8 cellular contexts compared by ENCODE assay signal in genomic region chr19:12695997-12696365, GRCh38. TPM values are rescaled to one million over a fixed set of nuclear protein-coding genes. Genes with fewer than 3 reads are reported as not detected.
DNase-seq lines count a peak whose midpoint lies in the region; ATAC-seq and TF ChIP-seq lines count a peak whose summit lies in the region.

No MANE protein-coding gene starts in this region.

- H3K27me3 ChIP-seq in A673 (replicated peaks; ENCODE audit: insufficient read depth, low read depth, low read length, poor library complexity) (no peaks in the 10 kb centered on the region), Loucy (ENCODE audit: insufficient read depth, low read length, poor library complexity, severe bottlenecking) (no peaks in the 10 kb centered on the region), colonic mucosa (no peaks in the 10 kb centered on the region), muscle layer of duodenum (ENCODE audit: low read depth, low read length) (no peaks in the 10 kb centered on the region)

- POLR2A ChIA-PET in A673 (lab: Charles Lee; ENCODE audit: low non-redundant PET), result interaction anchor here (0.6 kb wide), 1 partner anchor 1664 kb away, joined by 8 read pairs; no protein-coding TSS in a partner anchor

- H3K36me3 ChIP-seq in A673 (ENCODE audit: insufficient read depth, low read length, poor library complexity, severe bottlenecking) (peaks cover 17% of the 10 kb centered on the region), Loucy (ENCODE audit: insufficient read depth, low read length) (peaks cover 4% of the 10 kb centered on the region; the same call in 1 of the 2 replicates), colonic mucosa (no peaks in the 10 kb centered on the region), muscle layer of duodenum (ENCODE audit: control insufficient read depth in 1 of 2, insufficient read depth in 2 of 2, low read length in 2 of 2) (peaks cover 12% of the 10 kb centered on the region in 2 donors)

- peak overlapping the region; percentile 89 for H3K4me3 ChIP-seq in A673 (ENCODE audit: low read depth, low read length, poor library complexity, severe bottlenecking)
- H3K4me3 ChIP-seq in Loucy (ENCODE audit: low read length, poor library complexity, severe bottlenecking), result peak overlapping the region; percentile 81
- H3K4me3 ChIP-seq in colonic mucosa, result peak overlapping the region; percentile 75
- peak overlapping the region; percentile 87 to 99 for H3K4me3 ChIP-seq in muscle layer of duodenum (ENCODE audit: low read depth in 1 of 2, low read length in 2 of 2)

- intact Hi-C loops in A673 (cut with micrococcal nuclease; ENCODE audit: unreplicated experiment) (no loop called here), colonic mucosa (cut with DNase I) (no loop called here)

- H3K9me3 ChIP-seq in A673 (ENCODE audit: low read depth, low read length, poor library complexity, severe bottlenecking) (no peaks in the 10 kb centered on the region), Loucy (ENCODE audit: insufficient read depth, low read depth, low read length) (no peaks in the 10 kb centered on the region), colonic mucosa (no peaks in the 10 kb centered on the region), muscle layer of duodenum (ENCODE audit: control insufficient read depth in 1 of 2, low read length in 2 of 2) (no peaks in the 10 kb centered on the region)

- CTCF ChIA-PET in A673 (lab: Charles Lee), result interaction anchor here (0.5 to 1.0 kb wide), 2 partner anchors 65 to 84 kb away, joined by 3 read pairs; no protein-coding TSS in a partner anchor

- peak overlapping the region; percentile 83 for H3K27ac ChIP-seq in A673 (ENCODE audit: low read depth, low read length, poor library complexity, severe bottlenecking)
- no peak overlapping the region for H3K27ac ChIP-seq in colonic mucosa
- no peak overlapping the region for H3K27ac ChIP-seq in muscle layer of duodenum (ENCODE audit: low read length)

- H3K4me1 ChIP-seq in A673 (ENCODE audit: insufficient read depth, low read length, poor library complexity, severe bottlenecking), result peaks cover 11% of the 10 kb centered on the region
- peaks cover 11% of the 10 kb centered on the region for H3K4me1 ChIP-seq in Loucy (ENCODE audit: insufficient read depth, low read length, poor library complexity, severe bottlenecking)
- peaks cover 5% of the 10 kb centered on the region for H3K4me1 ChIP-seq in colonic mucosa
- H3K4me1 ChIP-seq in muscle layer of duodenum (ENCODE audit: control insufficient read depth in 1 of 2, insufficient read depth in 2 of 2, low read length in 2 of 2), result peaks cover 0 to 18% of the 10 kb centered on the region in 2 donors

- no peak for TF ChIP-seq CTCF in A673 (conservative IDR thresholded peaks at IDR 0.05; ENCODE audit: low read depth, low read length)
- no peak for TF ChIP-seq CTCF in Loucy (conservative IDR thresholded peaks at IDR 0.05; ENCODE audit: low read length)
- no peak for TF ChIP-seq CTCF in colonic mucosa (IDR thresholded peaks at IDR 0.05)

- DNase-seq in A673 (ENCODE audit: low spot score) (no peak), colonic mucosa (no peak), NCI-H2107 (lab: John Stamatoyannopoulos, UW) (no peak), kidney glomerular epithelial cell (lab: John Stamatoyannopoulos, UW) (no peak)

- peak overlapping the region; percentile 75 for H3K9ac ChIP-seq in Loucy (ENCODE audit: low read depth, low read length, poor library complexity, severe bottlenecking)
- peak overlapping the region; percentile 62 to 81 for H3K9ac ChIP-seq in colonic mucosa (ENCODE audit: low read depth in 2 of 2, low read length in 2 of 2)

- H2AFZ ChIP-seq in Loucy (ENCODE audit: low read length), result peak overlapping the region; percentile 64

- no peaks in the 10 kb centered on the region for H3K9me2 ChIP-seq in Loucy (replicated peaks; ENCODE audit: low read depth, low read length)

- peak overlapping the region; percentile 81 for H3K4me2 ChIP-seq in Loucy (ENCODE audit: low read depth, low read length, poor library complexity, severe bottlenecking)

- H3K79me2 ChIP-seq in Loucy (ENCODE audit: insufficient read depth, low read length), result peaks cover 6% of the 10 kb centered on the region; the same call in 1 of the 2 replicates

- peak; percentile 18 for ATAC-seq in GM19372 (IDR thresholded peaks at IDR 0.05; ENCODE audit: low read depth, unreplicated experiment)
- ATAC-seq in GM21619 (IDR thresholded peaks at IDR 0.05; ENCODE audit: unreplicated experiment), result no peak

- H4K20me1 ChIP-seq in Loucy (ENCODE audit: insufficient read depth, low read length, poor library complexity, severe bottlenecking), result no peaks in the 10 kb centered on the region

- BruUV-seq in A673 (replicated peaks; lab: Mats Ljungman, UMichigan), result no TSS peak

- H3F3A ChIP-seq in Loucy (ENCODE audit: low read depth), result 0 out of 2 replicates have a peak, but pooled peaks cover 2% of the 10 kb centered on the region

RNA-seq across cellular contexts. Expression of gene FBXW9, which starts 0.5 kb away (rescaled TPM):
- total RNA-seq in A673 (2021), result 15.4 and 19.6 TPM in 2 replicates
- 10 to 100 TPM in 1 of 2 donors, 1 to 10 TPM in 1; 6.5 to 10.3 TPM for total RNA-seq in colonic mucosa

RNA-seq across cellular contexts. Expression of gene GNG14, which starts 8.2 kb away (rescaled TPM):
- not detected in 2 replicates for total RNA-seq in A673 (2021)
- not detected for total RNA-seq in colonic mucosa

RNA-seq across cellular contexts. Expression of gene DHPS, which starts 14.3 kb away (rescaled TPM):
- total RNA-seq in A673 (2021) (117 and 127 TPM in 2 replicates), colonic mucosa (10 to 100 TPM; 66.2 to 87.5 TPM)

RNA-seq across cellular contexts. Expression of gene TNPO2, which starts 27.8 kb away (rescaled TPM):
- 121 and 150 TPM in 2 replicates for total RNA-seq in A673 (2021)
- total RNA-seq in colonic mucosa, result 10 to 100 TPM; 46.7 to 65.5 TPM

RNA-seq across cellular contexts. Expression of gene WDR83, which starts 29.4 kb away (rescaled TPM):
- total RNA-seq in A673 (2021) (19.4 and 24.5 TPM in 2 replicates), colonic mucosa (10 to 100 TPM in 1 of 2 donors, 1 to 10 TPM in 1; 7.3 to 17.9 TPM)
